ENCODE assay signal across 8 cellular contexts in the genomic region with DNA sequence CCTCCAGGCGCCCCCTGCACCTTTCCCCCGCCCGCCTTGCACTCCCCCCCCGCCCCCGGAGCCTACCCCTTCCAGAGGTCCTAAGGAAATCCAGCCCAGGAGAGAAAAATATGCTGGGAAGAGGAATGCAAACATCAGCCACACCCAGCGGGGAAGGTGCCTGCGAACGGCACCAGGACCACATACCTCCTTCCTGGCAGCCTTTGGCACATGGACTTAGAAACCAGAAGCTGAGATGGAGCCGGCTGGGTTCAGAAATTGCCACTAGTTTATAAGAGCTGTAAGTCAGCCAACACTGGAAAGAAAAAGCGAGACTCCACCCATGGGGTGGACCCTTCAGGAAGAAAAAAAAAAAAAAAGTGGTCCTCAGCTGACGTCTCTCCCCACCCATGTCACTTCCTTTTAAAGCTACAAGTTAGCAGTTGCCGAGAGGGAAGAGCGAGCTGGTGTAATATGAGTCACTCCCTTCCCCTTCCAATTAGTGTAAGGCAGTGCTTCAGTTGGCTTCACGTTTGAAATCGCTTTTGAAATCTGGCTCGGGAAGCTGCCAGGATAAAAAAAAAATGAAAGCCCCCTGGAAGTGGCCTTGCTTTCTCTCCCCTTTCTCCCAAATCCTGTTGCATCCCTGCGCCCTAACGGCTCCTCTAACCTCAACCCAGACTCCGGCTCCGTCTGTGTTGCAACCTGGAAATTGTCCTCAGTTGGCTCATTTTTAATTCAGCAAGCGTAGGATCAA. TPM values are rescaled to one million over a fixed set of nuclear protein-coding genes. Genes with fewer than 3 reads are reported as not detected.
DNase-seq lines count a peak whose midpoint lies in the region; ATAC-seq and TF ChIP-seq lines count a peak whose summit lies in the region.

Gene AGPAT4 (minus strand): TSS at position 310 of the 736 bp plus-strand sequence. CDS start 41,848 bp downstream, outside the sequence.

- peak within 1 kb of the TSS; percentile 81 for H3K4me3 Mint-ChIP-seq in chondrocyte (ENCODE audit: unreplicated experiment)

- peak within 1 kb of the TSS; percentile 78 for H3K4me3 ChIP-seq in kidney epithelial cell (ENCODE audit: low read depth, low read length)

- peaks cover 2% of the 10 kb centered on the region for H3K36me3 Mint-ChIP-seq in chondrocyte (ENCODE audit: low read depth)

- no peaks in the 10 kb centered on the region for H3K27me3 Mint-ChIP-seq in chondrocyte (ENCODE audit: low read depth)

- no peaks in the 10 kb centered on the region for H3K27me3 ChIP-seq in kidney epithelial cell (ENCODE audit: control insufficient read depth, insufficient read depth, low read length)

- no peaks in the 10 kb centered on the region for H3K9me3 Mint-ChIP-seq in chondrocyte (ENCODE audit: low read depth)

- no peak for TF ChIP-seq CTCF in AG09319 (IDR thresholded peaks at IDR 0.05; ENCODE audit: low read depth, low read length)
- TF ChIP-seq CTCF in chondrocyte (IDR thresholded peaks at IDR 0.05): no peak
- no peak for TF ChIP-seq CTCF in kidney epithelial cell (IDR thresholded peaks at IDR 0.05; ENCODE audit: insufficient read depth, low read length, poor library complexity, severe bottlenecking)

- no peaks in the 10 kb centered on the region for H3K36me3 ChIP-seq in kidney epithelial cell (ENCODE audit: control insufficient read depth, insufficient read depth, low read length)

- DNase-seq in AG09319 (ENCODE audit: extremely low read depth, low read depth) (peak; percentile 95), NCI-H446 (lab: John Stamatoyannopoulos, UW) (peak; percentile 88 to 92), chondrocyte (ENCODE audit: low spot score) (no peak), kidney epithelial cell (ENCODE audit: low read depth) (peak; percentile 95)
- DNase-seq in activated CD4-positive, CD25-positive, alpha-beta regulatory T cell treated with anti-CD3 and anti-CD28 coated beads, Interleukin-2, amount 50 U/mL, for 16 hours (ENCODE audit: low read depth, low spot score): peak; percentile 45
- DNase-seq in stimulated activated CD4-positive, alpha-beta T cell treated with anti-CD3 and anti-CD28 coated beads, Interleukin-15, amount 100 ng/mL, for 48 hours (ENCODE audit: low read depth in 2 of 2): peak; percentile 24 to 44

- peak within 1 kb of the TSS; percentile 96 for H3K27ac Mint-ChIP-seq in chondrocyte (ENCODE audit: unreplicated experiment)

- ATAC-seq in GM19023 (IDR thresholded peaks at IDR 0.05; ENCODE audit: unreplicated experiment) (peak; percentile 99), HG03175 (IDR thresholded peaks at IDR 0.05; ENCODE audit: unreplicated experiment) (peak; percentile 96)

- peaks cover 27% of the 10 kb centered on the region for H3K4me1 Mint-ChIP-seq in chondrocyte (ENCODE audit: low read depth)

RNA-seq across cellular contexts. Expression of gene AGPAT4, which starts in this region (rescaled TPM):
- 11.9 to 14.2 TPM (median 12.6 TPM) in 3 replicates for total RNA-seq in chondrocyte
- 8.6 and 9.6 TPM in 2 replicates for total RNA-seq in kidney epithelial cell
